ENCODE assay signal across 8 cellular contexts in genomic region chr22:38272373-38273134, GRCh38. TPM values are rescaled to one million over a fixed set of nuclear protein-coding genes. Genes with fewer than 3 reads are reported as not detected.
A peak's percentile ranks its signal among the peaks of the same experiment; 100 is the strongest.
DNase-seq lines count a peak whose midpoint lies in the region; ATAC-seq and TF ChIP-seq lines count a peak whose summit lies in the region.

TMEM184B (minus strand) TSS chr22:38273010; CDS start chr22:38247961, 25,049 bp downstream.

- no peaks in the 10 kb centered on the region for H3K9me3 ChIP-seq in DND-41 (ENCODE audit: insufficient read depth, low read length, severe bottlenecking)
- H3K9me3 ChIP-seq in WERI-Rb-1 (ENCODE audit: severe bottlenecking): no peaks in the 10 kb centered on the region
- no peaks in the 10 kb centered on the region for H3K9me3 ChIP-seq in iPS-20b (ENCODE audit: insufficient read depth, low read depth, low read length)
- H3K9me3 ChIP-seq in skeletal muscle tissue (ENCODE audit: control insufficient read depth in 3 of 3, low read length in 3 of 3): no peaks in the 10 kb centered on the region

- H3K4me3 ChIP-seq in DND-41 (ENCODE audit: low read depth in 1 of 2, low read length in 2 of 2): peak within 1 kb of the TSS; percentile 70 to 92
- peak within 1 kb of the TSS; percentile 67 for H3K4me3 ChIP-seq in WERI-Rb-1 (ENCODE audit: low read depth, low read length)
- peak within 1 kb of the TSS; percentile 96 for H3K4me3 ChIP-seq in iPS-20b (ENCODE audit: low read length)
- peak within 1 kb of the TSS; percentile 85 to 92 (median 87) for H3K4me3 ChIP-seq in skeletal muscle tissue (ENCODE audit: low read length in 3 of 3)

- H3K27ac ChIP-seq in DND-41 (ENCODE audit: low read length) (peak within 1 kb of the TSS; percentile 68), WERI-Rb-1 (peak within 1 kb of the TSS; percentile 79), iPS-20b (ENCODE audit: low read length) (peak within 1 kb of the TSS; percentile 32), skeletal muscle tissue (ENCODE audit: low read depth, low read length) (peak within 1 kb of the TSS; percentile 96)

- H3K27me3 ChIP-seq in DND-41 (ENCODE audit: insufficient read depth, low read length, poor library complexity) (no peaks in the 10 kb centered on the region), WERI-Rb-1 (ENCODE audit: insufficient read depth, low read depth, severe bottlenecking) (no peaks in the 10 kb centered on the region), iPS-20b (ENCODE audit: insufficient read depth, low read length) (peaks cover 5% of the 10 kb centered on the region; the same call in 1 of the 2 replicates), skeletal muscle tissue (ENCODE audit: control insufficient read depth in 3 of 3, insufficient read depth in 3 of 3, low read length in 3 of 3) (no peaks in the 10 kb centered on the region)

- ATAC-seq in DND-41 (ENCODE audit: insufficient read depth, low read depth) (peak; percentile 95), GM21723 (IDR thresholded peaks at IDR 0.05; ENCODE audit: unreplicated experiment) (peak; percentile 61), GM18870 (IDR thresholded peaks at IDR 0.05; ENCODE audit: unreplicated experiment) (no peak)

- H3K79me2 ChIP-seq in DND-41 (ENCODE audit: insufficient read depth, low read length): peaks cover 33% of the 10 kb centered on the region

- H3K9ac ChIP-seq in DND-41 (ENCODE audit: low read depth, low read length): peak within 1 kb of the TSS; percentile 87
- H3K9ac ChIP-seq in iPS-20b (ENCODE audit: low read depth, low read length): peak within 1 kb of the TSS; percentile 78
- peak within 1 kb of the TSS; percentile 90 to 97 (median 90) for H3K9ac ChIP-seq in skeletal muscle tissue (ENCODE audit: low read depth in 1 of 3, low read length in 3 of 3)

- no peak for TF ChIP-seq CTCF in DND-41 (IDR thresholded peaks at IDR 0.05; ENCODE audit: borderline replicate concordance, extremely low read depth, low read length, poor library complexity, severe bottlenecking)
- no peak for TF ChIP-seq CTCF in WERI-Rb-1 (IDR thresholded peaks at IDR 0.05; ENCODE audit: low read depth, low read length)

- peaks cover 24% of the 10 kb centered on the region for H3K4me1 ChIP-seq in DND-41 (ENCODE audit: insufficient read depth, low read length)
- peaks cover 12% of the 10 kb centered on the region; the same call in 1 of the 2 replicates for H3K4me1 ChIP-seq in iPS-20b (ENCODE audit: insufficient read depth, low read length)
- H3K4me1 ChIP-seq in skeletal muscle tissue (ENCODE audit: control insufficient read depth in 3 of 3, insufficient read depth in 3 of 3, low read length in 3 of 3): peaks cover 46 to 72% (median 58%) of the 10 kb centered on the region in 3 donors

- DNase-seq in DND-41 (peak; percentile 78), NAMALWA (ENCODE audit: low spot score) (peak; percentile 81), WERI-Rb-1 (peak; percentile 62), T47D (ENCODE audit: low read depth in 1 of 2, low spot score in 1 of 2) (peak; percentile 60 to 75)

- H3K4me2 ChIP-seq in DND-41 (ENCODE audit: insufficient read depth, low read length): peak within 1 kb of the TSS; percentile 78

- H4K20me1 ChIP-seq in DND-41 (ENCODE audit: insufficient read depth, low read length): peaks cover 32% of the 10 kb centered on the region

- H3K36me3 ChIP-seq in DND-41 (ENCODE audit: insufficient read depth, low read length) (no peaks in the 10 kb centered on the region; the same call in 1 of the 2 replicates), WERI-Rb-1 (peaks cover 9% of the 10 kb centered on the region), iPS-20b (ENCODE audit: insufficient read depth, low read depth, low read length) (no peaks in the 10 kb centered on the region), skeletal muscle tissue (ENCODE audit: control insufficient read depth in 3 of 3, insufficient read depth in 3 of 3, low read length in 3 of 3) (no peaks in the 10 kb centered on the region)

- peak within 1 kb of the TSS; percentile 95 for H2AFZ ChIP-seq in DND-41 (ENCODE audit: low read depth, low read length)

- in situ Hi-C loops in T47D (cut with HindIII; ENCODE audit: low pct_unique_long_range_greater_than_20kb, low sequenced_read_pairs): no loop called here

RNA-seq across cellular contexts. Expression of gene TMEM184B, which starts in this region (rescaled TPM):
- total RNA-seq in skeletal muscle tissue: 11.0 TPM

Comparison
In these comparisons a context has a peak if more than half of its experiments do, and no peak if none do; other contexts are left out.
1. H3K27ac ChIP-seq: peak in every context shown above with its lines; median percentile 96 in skeletal muscle tissue; 79 in WERI-Rb-1; 68 in DND-41; 32 in iPS-20b.